In the genomic region with DNA sequence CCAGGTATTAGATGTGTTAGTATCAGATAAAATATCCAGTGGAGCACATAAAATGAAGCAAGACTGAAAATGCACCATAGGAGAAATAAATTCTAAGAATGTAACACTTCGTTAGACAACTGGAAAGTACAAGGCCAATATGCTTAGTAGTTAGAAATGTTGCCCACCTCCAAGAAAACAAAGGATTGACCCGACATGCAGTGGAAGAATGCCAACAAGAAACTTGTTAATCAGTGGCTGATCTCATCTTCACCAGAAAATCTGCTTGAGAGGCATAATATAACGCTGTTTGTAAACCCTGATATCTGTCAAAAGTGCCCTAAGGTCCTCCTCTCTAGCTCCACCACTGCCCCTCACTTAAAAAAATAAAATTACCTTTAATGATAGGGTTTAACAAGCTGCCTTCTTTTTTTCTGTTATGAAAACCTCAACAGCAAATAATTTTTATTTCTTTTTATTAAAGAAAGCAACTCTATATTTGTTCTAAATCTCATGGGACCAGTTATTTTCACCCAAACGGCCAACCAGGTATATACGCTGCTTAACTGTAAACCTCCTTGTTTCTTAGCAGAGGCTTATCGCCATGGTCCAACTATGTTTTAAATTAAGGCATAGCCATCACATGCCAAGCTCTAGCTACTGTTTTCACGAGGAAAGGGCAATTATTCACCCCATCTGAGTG, we compare ENCODE assay signal across 8 cellular contexts. TPM values are rescaled to one million over a fixed set of nuclear protein-coding genes. Genes with fewer than 3 reads are reported as not detected.
DNase-seq lines count a peak whose midpoint lies in the region; ATAC-seq and TF ChIP-seq lines count a peak whose summit lies in the region.

No MANE protein-coding gene starts in this region.

- no peaks in the 10 kb centered on the region; the same call in 1 of the 2 replicates for H3K36me3 ChIP-seq in PC-3 (ENCODE audit: low read depth, low read length)
- H3K36me3 ChIP-seq in esophagus (ENCODE audit: control insufficient read depth in 2 of 2, insufficient read depth in 2 of 2, low read length in 1 of 2) = no peaks in the 10 kb centered on the region
- H3K36me3 ChIP-seq in parathyroid adenoma (ENCODE audit: control insufficient read depth, insufficient read depth, low read length) = no peaks in the 10 kb centered on the region

- intact Hi-C loops in Calu3 (cut with micrococcal nuclease; ENCODE audit: unreplicated experiment) (loop anchor here (5.0 to 10.0 kb wide), 4 partner anchors 167 to 797 kb away; no protein-coding TSS in a partner anchor), PC-3 (cut with micrococcal nuclease) (loop anchor here (5.0 kb wide), 2 partner anchors 48 to 732 kb away; no protein-coding TSS in a partner anchor)

- no peaks in the 10 kb centered on the region for H3K9me3 ChIP-seq in PC-3 (ENCODE audit: low read length)
- no peaks in the 10 kb centered on the region for H3K9me3 ChIP-seq in esophagus (ENCODE audit: control insufficient read depth in 2 of 2, insufficient read depth in 1 of 2, low read depth in 1 of 2, low read length in 1 of 2)
- H3K9me3 ChIP-seq in parathyroid adenoma (ENCODE audit: control insufficient read depth, low read length) = no peaks in the 10 kb centered on the region

- peaks cover 40% of the 10 kb centered on the region for H3K4me1 Mint-ChIP-seq in Calu3 (ENCODE audit: low read depth, unreplicated experiment)

- H3K27ac ChIP-seq in PC-3 (ENCODE audit: low read length) = no peak overlapping the region
- H3K27ac ChIP-seq in esophagus (ENCODE audit: low read depth in 2 of 2, low read length in 1 of 2) = peak overlapping the region; percentile 93 to 96
- peak overlapping the region; percentile 89 for H3K27ac ChIP-seq in parathyroid adenoma

- H3F3A ChIP-seq in PC-3 (ENCODE audit: low read length, unreplicated experiment) = no peaks in the 10 kb centered on the region

- TSS peak; percentile 42 for BruUV-seq in Calu3 (replicated peaks; lab: Mats Ljungman, UMichigan)
- no TSS peak for BruUV-seq in PC-3 (replicated peaks; lab: Mats Ljungman, UMichigan)

- H3K4me3 ChIP-seq in PC-3 (ENCODE audit: low read length) (peak overlapping the region; percentile 87), esophagus (ENCODE audit: low read depth in 1 of 2, low read length in 2 of 2) (peak overlapping the region; percentile 65 to 68), parathyroid adenoma (ENCODE audit: low read depth, low read length) (peak overlapping the region; percentile 91)

- H3K27me3 ChIP-seq in PC-3 (ENCODE audit: low read length) = no peaks in the 10 kb centered on the region
- H3K27me3 ChIP-seq in esophagus (ENCODE audit: control insufficient read depth in 1 of 2, insufficient read depth in 2 of 2, low read length in 2 of 2) = no peaks in the 10 kb centered on the region
- H3K27me3 ChIP-seq in parathyroid adenoma (ENCODE audit: control insufficient read depth, insufficient read depth, low read length) = no peaks in the 10 kb centered on the region

- H3K36me3 Mint-ChIP-seq in Calu3 (ENCODE audit: insufficient read depth, unreplicated experiment) = peaks cover 36% of the 10 kb centered on the region

- H3K4me2 ChIP-seq in PC-3 (ENCODE audit: low read length) (peak overlapping the region; percentile 83), parathyroid adenoma (ENCODE audit: low read length) (peak overlapping the region; percentile 82)

- no peaks in the 10 kb centered on the region for H4K20me1 ChIP-seq in PC-3 (ENCODE audit: low read length)

- H3K79me2 ChIP-seq in PC-3 (ENCODE audit: low read length) (no peaks in the 10 kb centered on the region), parathyroid adenoma (peaks cover 7% of the 10 kb centered on the region)

- CTCF ChIA-PET in Calu3 (lab: Charles Lee) = interaction anchor here (0.5 to 4.6 kb wide), 7 partner anchors 49 to 815 kb away, joined by 3 to 17 read pairs (median 4); no protein-coding TSS in a partner anchor
- CTCF ChIA-PET in PC-3 (lab: Charles Lee) = no interaction called here

- H3K9me3 Mint-ChIP-seq in Calu3 (ENCODE audit: low read depth, unreplicated experiment) = no peaks in the 10 kb centered on the region

- ATAC-seq in PC-3 (no peak), esophagus mucosa (no peak), GM18870 (IDR thresholded peaks at IDR 0.05; ENCODE audit: unreplicated experiment) (no peak)

- WGBS in esophagus, 2 donors = 25 to 28% methylated on average over 7 of the region's 7 CpGs

- H3K27me3 Mint-ChIP-seq in Calu3 (ENCODE audit: unreplicated experiment) = no peaks in the 10 kb centered on the region

- TF ChIP-seq CTCF in Calu3 (IDR thresholded peaks at IDR 0.05; ENCODE audit: unreplicated experiment) (no peak), PC-3 (conservative IDR thresholded peaks at IDR 0.05; ENCODE audit: low read depth, low read length) (no peak), parathyroid adenoma (IDR thresholded peaks at IDR 0.05) (no peak)

- H3K27ac Mint-ChIP-seq in Calu3 (ENCODE audit: unreplicated experiment) = peak overlapping the region; percentile 80

- H2AFZ ChIP-seq in PC-3 (ENCODE audit: low read length) (peak overlapping the region; percentile 91), parathyroid adenoma (peak overlapping the region; percentile 83)

- no peak for DNase-seq in Calu3
- DNase-seq in PC-3 = no peak
- no peak for DNase-seq in effector CD4-positive, alpha-beta T cell
- DNase-seq in SKM-1 treated with dmso at 0.1 percent for 144 hours (lab: John Stamatoyannopoulos, UW; ENCODE audit: unreplicated experiment) = no peak

- H3K4me1 ChIP-seq in PC-3 (ENCODE audit: insufficient read depth, low read length) (peaks cover 34% of the 10 kb centered on the region), esophagus (ENCODE audit: control insufficient read depth in 2 of 2, insufficient read depth in 2 of 2, low read length in 1 of 2) (peaks cover 2 to 5% of the 10 kb centered on the region in 2 donors), parathyroid adenoma (peaks cover 4% of the 10 kb centered on the region)

- H3K4me3 Mint-ChIP-seq in Calu3 (ENCODE audit: low read depth, unreplicated experiment) = peak overlapping the region; percentile 87

- POLR2A ChIA-PET in PC-3 (lab: Charles Lee; ENCODE audit: unreplicated experiment) = no interaction called here

- H3K9me2 ChIP-seq in PC-3 (replicated peaks; ENCODE audit: low read length) = no peaks in the 10 kb centered on the region

- H3K9ac ChIP-seq in PC-3 (ENCODE audit: low read length) = no peak overlapping the region
- no peak overlapping the region for H3K9ac ChIP-seq in parathyroid adenoma

RNA-seq across cellular contexts. Expression of gene RASGEF1B, which starts 1.8 kb away (rescaled TPM):
- 33.8 and 36.3 TPM in 2 replicates for total RNA-seq in Calu3 (2022)
- 1.4 TPM in 2 replicates for total RNA-seq in PC-3 (2014; rRNA removed)
- 10 to 100 TPM in 1 of 2 donors, 1 to 10 TPM in 1; 7.4 to 22.1 TPM for polyA plus RNA-seq in esophagus
- total RNA-seq in esophagus mucosa = 15.0 TPM
